8 cellular contexts compared by ENCODE assay signal in genomic region chr6:12504325-12504966, GRCh38.
DNase-seq lines count a peak whose midpoint lies in the region; ATAC-seq and TF ChIP-seq lines count a peak whose summit lies in the region.

No MANE protein-coding gene starts in this region.

- H3K9me3 ChIP-seq in heart left ventricle (peaks cover 0 to 3% (median 0%) of the 10 kb centered on the region in 12 donors), right atrium auricular region (peaks cover 0 to under 1% of the 10 kb centered on the region in 2 donors), upper lobe of left lung (no peaks in the 10 kb centered on the region)

- 85 to 93% (median 91%) methylated on average over 2 of the region's 2 CpGs for WGBS in heart left ventricle, 4 donors
- 77 to 91% methylated on average over 2 of the region's 2 CpGs for WGBS in upper lobe of left lung, 2 donors

- TF ChIP-seq EP300 in upper lobe of left lung (IDR thresholded peaks at IDR 0.05), result no peak

- no peaks in the 10 kb centered on the region for H3K4me1 ChIP-seq in heart left ventricle
- no peaks in the 10 kb centered on the region for H3K4me1 ChIP-seq in right atrium auricular region
- H3K4me1 ChIP-seq in upper lobe of left lung, result no peaks in the 10 kb centered on the region

- H3K4me3 ChIP-seq in heart left ventricle (no peak overlapping the region), right atrium auricular region (no peak overlapping the region), epithelial cell of proximal tubule (ENCODE audit: low read depth, low read length) (no peak overlapping the region), upper lobe of left lung (no peak overlapping the region)

- H3K9me3 Mint-ChIP-seq in T-helper 2 cell treated with Interferon-gamma antibody and Interleukin-4, amounts not matched to agents 5 μg/mL and 100 μg/mL, for 36 hours, result peaks cover 3% of the 10 kb centered on the region

- ATAC-seq in heart left ventricle (no peak), upper lobe of left lung (ENCODE audit: low FRiP score in 2 of 2) (peak in 1 of 2 donors; percentile 63), HG03354 (IDR thresholded peaks at IDR 0.05; ENCODE audit: poor library complexity, severe bottlenecking, unreplicated experiment) (no peak), HG02981 (IDR thresholded peaks at IDR 0.05; ENCODE audit: unreplicated experiment) (no peak)

- no peak for DNase-seq in heart left ventricle
- DNase-seq in right atrium auricular region (ENCODE audit: low spot score), result no peak
- peak; percentile 9 to 65 for DNase-seq in Kasumi-1 (lab: John Stamatoyannopoulos, UW)
- peak; percentile 12 for DNase-seq in epithelial cell of proximal tubule (ENCODE audit: low read depth)
- no peak for DNase-seq in upper lobe of left lung
- DNase-seq in T-helper 2 cell treated with Interferon-gamma antibody and Interleukin-4, amounts not matched to agents 5 μg/mL and 100 μg/mL, for 36 hours (ENCODE audit: low spot score), result no peak

- peaks cover 4% of the 10 kb centered on the region for H3K27me3 Mint-ChIP-seq in T-helper 2 cell treated with Interferon-gamma antibody and Interleukin-4, amounts not matched to agents 5 μg/mL and 100 μg/mL, for 36 hours (ENCODE audit: low read depth)

- no peaks in the 10 kb centered on the region for H3K36me3 Mint-ChIP-seq in T-helper 2 cell treated with Interferon-gamma antibody and Interleukin-4, amounts not matched to agents 5 μg/mL and 100 μg/mL, for 36 hours (ENCODE audit: low read depth)

- H3K4me1 Mint-ChIP-seq in T-helper 2 cell treated with Interferon-gamma antibody and Interleukin-4, amounts not matched to agents 5 μg/mL and 100 μg/mL, for 36 hours (ENCODE audit: low read depth), result no peaks in the 10 kb centered on the region

- no peak overlapping the region for H3K4me3 Mint-ChIP-seq in T-helper 2 cell treated with Interferon-gamma antibody and Interleukin-4, amounts not matched to agents 5 μg/mL and 100 μg/mL, for 36 hours

- H3K27me3 ChIP-seq in heart left ventricle (no peaks in the 10 kb centered on the region), right atrium auricular region (no peaks in the 10 kb centered on the region), upper lobe of left lung (no peaks in the 10 kb centered on the region)

- H3K27ac ChIP-seq in heart left ventricle (no peak overlapping the region), right atrium auricular region (no peak overlapping the region), upper lobe of left lung (no peak overlapping the region)

- TF ChIP-seq CTCF in heart left ventricle (IDR thresholded peaks at IDR 0.05), result peak in 8 of 12 donors; percentile 7 to 37 (median 16)
- peak in 1 of 2 donors; percentile 34 for TF ChIP-seq CTCF in right atrium auricular region (IDR thresholded peaks at IDR 0.05)
- TF ChIP-seq CTCF in epithelial cell of proximal tubule (conservative IDR thresholded peaks at IDR 0.05; ENCODE audit: low read depth, low read length), result peak; percentile 83
- peak in 5 of 6 experiments; percentile 18 to 57 (median 49) for TF ChIP-seq CTCF in upper lobe of left lung (IDR thresholded peaks at IDR 0.05)

- intact Hi-C loops in heart left ventricle (cut with DNase I), result no loop called here

- H3K27ac Mint-ChIP-seq in T-helper 2 cell treated with Interferon-gamma antibody and Interleukin-4, amounts not matched to agents 5 μg/mL and 100 μg/mL, for 36 hours, result no peak overlapping the region

- TF ChIP-seq POLR2A in heart left ventricle (IDR thresholded peaks at IDR 0.05), result no peak
- TF ChIP-seq POLR2A in upper lobe of left lung (IDR thresholded peaks at IDR 0.05), result no peak

- H3K36me3 ChIP-seq in heart left ventricle (no peaks in the 10 kb centered on the region), right atrium auricular region (no peaks in the 10 kb centered on the region), upper lobe of left lung (no peaks in the 10 kb centered on the region)

Comparison
In these comparisons a context has a peak if more than half of its experiments do, and no peak if none do; other contexts are left out.
1. DNase-seq: peak in Kasumi-1 (2 of 2) and epithelial cell of proximal tubule (single experiment); none in heart left ventricle (0 of 5), right atrium auricular region (single experiment), upper lobe of left lung (0 of 2) and T-helper 2 cell treated with Interferon-gamma antibody and Interleukin-4, amounts not matched to agents 5 μg/mL and 100 μg/mL, for 36 hours (single experiment).